ENCODE assay signal across 12 cellular contexts in the genomic region with DNA sequence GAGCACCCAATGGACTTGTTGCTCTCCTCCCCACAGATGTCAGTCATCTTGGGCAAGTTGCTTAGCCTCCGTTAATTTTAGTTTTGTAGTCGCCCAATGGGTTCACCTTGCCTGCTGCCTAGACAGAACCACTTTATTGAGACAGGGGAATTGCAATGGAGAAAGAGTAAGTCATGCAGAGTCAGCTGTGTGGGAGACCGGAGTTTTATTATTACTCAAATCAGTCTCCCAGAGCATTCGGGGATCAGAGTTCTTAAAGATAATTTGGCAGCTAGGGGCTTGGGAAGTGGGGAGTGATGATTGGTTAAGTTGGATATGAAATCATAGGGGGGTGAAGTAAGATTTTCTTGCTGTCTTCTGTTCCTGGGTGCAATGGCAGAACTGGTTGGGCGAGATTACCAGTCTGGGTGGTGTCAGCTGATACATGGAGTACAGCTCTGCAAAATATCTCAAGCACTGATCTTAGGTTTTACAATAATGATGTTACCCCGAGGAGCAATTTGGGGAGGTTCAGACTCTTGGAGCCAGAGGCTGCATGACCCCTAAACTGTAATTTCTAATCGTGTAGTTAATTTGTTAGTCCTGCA. TPM values are rescaled to one million over a fixed set of nuclear protein-coding genes. Genes with fewer than 3 reads are reported as not detected.
A peak's percentile ranks its signal among the peaks of the same experiment; 100 is the strongest.
DNase-seq lines count a peak whose midpoint lies in the region; ATAC-seq and TF ChIP-seq lines count a peak whose summit lies in the region.
"Had no signal": no experiment of that assay in that cellular context is flagged by ENCODE, and none has a peak within 500 bp of the region (broad histone marks: within the 10 kb centered on the region; RNA-seq: fewer than 3 reads in every experiment).

No MANE protein-coding gene starts in this region.

- no peaks in the 10 kb centered on the region for H3K9me3 ChIP-seq in DND-41 (ENCODE audit: insufficient read depth, low read length, severe bottlenecking)
- no peaks in the 10 kb centered on the region for H3K9me3 ChIP-seq in MM.1S (replicated peaks; ENCODE audit: insufficient read depth, low read length)
- H3K9me3 ChIP-seq: right atrium auricular region had no signal

- peak overlapping the region; percentile 33 for H3K4me3 Mint-ChIP-seq in activated naive CD4-positive, alpha-beta T cell treated with anti-CD3 and anti-CD28 coated beads for 36 hours
- H3K4me3 Mint-ChIP-seq in naive thymus-derived CD8-positive, alpha-beta T cell = peak overlapping the region; percentile 69 to 87 (median 82)

- no peaks in the 10 kb centered on the region for H3K27me3 Mint-ChIP-seq in activated naive CD4-positive, alpha-beta T cell treated with anti-CD3 and anti-CD28 coated beads for 36 hours (ENCODE audit: low read depth)
- H3K27me3 Mint-ChIP-seq in naive thymus-derived CD8-positive, alpha-beta T cell = no peaks in the 10 kb centered on the region

- peak overlapping the region; percentile 100 for H3K27ac Mint-ChIP-seq in activated naive CD4-positive, alpha-beta T cell treated with anti-CD3 and anti-CD28 coated beads for 36 hours
- H3K27ac Mint-ChIP-seq in naive thymus-derived CD8-positive, alpha-beta T cell = peak overlapping the region; percentile 96 to 100 (median 98)

- no peaks in the 10 kb centered on the region for H3K9me2 ChIP-seq in MM.1S (replicated peaks; ENCODE audit: insufficient read depth, low read length)

- H3F3A ChIP-seq in MM.1S (ENCODE audit: insufficient read depth, low read length) = peaks cover 61% of the 10 kb centered on the region

- no peaks in the 10 kb centered on the region for H3K27me3 ChIP-seq in DND-41 (ENCODE audit: insufficient read depth, low read length, poor library complexity)
- H3K27me3 ChIP-seq in MM.1S (replicated peaks; ENCODE audit: insufficient read depth, low read length) = no peaks in the 10 kb centered on the region
- H3K27me3 ChIP-seq: right atrium auricular region had no signal

- peak overlapping the region; percentile 47 for H3K27ac ChIP-seq in DND-41 (ENCODE audit: low read length)
- H3K27ac ChIP-seq in MM.1S (ENCODE audit: low read length) = peak overlapping the region; percentile 95; the same call in 1 of the 2 replicates
- H3K27ac ChIP-seq: right atrium auricular region had no signal

- H3K36me3 ChIP-seq in DND-41 (ENCODE audit: insufficient read depth, low read length) (no peaks in the 10 kb centered on the region), MM.1S (replicated peaks; ENCODE audit: insufficient read depth, low read length) (0 out of 2 replicates have a peak, but pooled peaks cover 3% of the 10 kb centered on the region)
- H3K36me3 ChIP-seq: right atrium auricular region had no signal

- H3K4me2 ChIP-seq in DND-41 (ENCODE audit: insufficient read depth, low read length) = peak overlapping the region; percentile 58
- peak overlapping the region; percentile 56; the same call in 1 of the 2 replicates for H3K4me2 ChIP-seq in MM.1S (ENCODE audit: low read depth, low read length)

- H3K9ac ChIP-seq in DND-41 (ENCODE audit: low read depth, low read length) = no peak overlapping the region
- H3K9ac ChIP-seq in MM.1S (ENCODE audit: low read length) = no peak overlapping the region; the same call in 1 of the 2 replicates

- ATAC-seq in DND-41 (ENCODE audit: insufficient read depth, low read depth) = no peak
- ATAC-seq in naive thymus-derived CD8-positive, alpha-beta T cell = no peak

- intact Hi-C loops in activated naive CD4-positive, alpha-beta T cell treated with anti-CD3 and anti-CD28 coated beads for 36 hours (cut with micrococcal nuclease) = loop anchor here (1.0 to 10.0 kb wide), 12 partner anchors 8 to 1489 kb away; a partner anchor contains a TSS

- POLR2A ChIA-PET in naive thymus-derived CD8-positive, alpha-beta T cell (lab: Charles Lee) = interaction anchor here (0.8 to 9.4 kb wide), 9 partner anchors 9 to 232 kb away, joined by 3 to 365 read pairs (median 4); a partner anchor contains a TSS

- TF ChIP-seq CTCF in DND-41 (IDR thresholded peaks at IDR 0.05; ENCODE audit: borderline replicate concordance, extremely low read depth, low read length, poor library complexity, severe bottlenecking) (no peak), MM.1S (IDR thresholded peaks at IDR 0.05; ENCODE audit: low read length) (no peak)

- DNase-seq in DND-41 = peak; percentile 21
- no peak for DNase-seq in MM.1S
- peak; percentile 39 for DNase-seq in activated naive CD4-positive, alpha-beta T cell treated with anti-CD3 and anti-CD28 coated beads for 36 hours
- peak in 1 of 10 donors; percentile 13 for DNase-seq in naive thymus-derived CD8-positive, alpha-beta T cell
- no peak for DNase-seq in NCI-H2196 treated with DMSO at 0.1 percent for 48 hours (lab: John Stamatoyannopoulos, UW; ENCODE audit: unreplicated experiment)
- no peak for DNase-seq in DMS79 treated with DMSO at 0.1 percent for 48 hours (lab: John Stamatoyannopoulos, UW)
- no peak for DNase-seq in mucosa of gallbladder (ENCODE audit: low spot score)
- no peak for DNase-seq in midbrain (lab: John Stamatoyannopoulos, UW)
- DNase-seq: IMR-90, left ventricle myocardium superior, NCI-H82 had no signal

- peaks cover 50% of the 10 kb centered on the region for H3K36me3 Mint-ChIP-seq in activated naive CD4-positive, alpha-beta T cell treated with anti-CD3 and anti-CD28 coated beads for 36 hours (ENCODE audit: low read depth)
- H3K36me3 Mint-ChIP-seq in naive thymus-derived CD8-positive, alpha-beta T cell = peaks cover under 1 to 45% (median 37%) of the 10 kb centered on the region in 3 donors

- H3K79me2 ChIP-seq in DND-41 (ENCODE audit: insufficient read depth, low read length) = no peaks in the 10 kb centered on the region
- peaks cover 67% of the 10 kb centered on the region for H3K79me2 ChIP-seq in MM.1S (ENCODE audit: low read length)

- H3K4me3 ChIP-seq in DND-41 (ENCODE audit: low read depth in 1 of 2, low read length in 2 of 2) (peak overlapping the region in 1 of 2 experiments; percentile 23; a peak in 2 of 4 replicates), MM.1S (ENCODE audit: low read length) (0 out of 2 replicates have a peak overlapping the region, but pooled peaks have one; percentile 13)
- H3K4me3 ChIP-seq: right atrium auricular region had no signal

- H3K9me3 Mint-ChIP-seq in activated naive CD4-positive, alpha-beta T cell treated with anti-CD3 and anti-CD28 coated beads for 36 hours = no peaks in the 10 kb centered on the region
- H3K9me3 Mint-ChIP-seq in naive thymus-derived CD8-positive, alpha-beta T cell = no peaks in the 10 kb centered on the region

- peaks cover 94% of the 10 kb centered on the region for H3K4me1 Mint-ChIP-seq in activated naive CD4-positive, alpha-beta T cell treated with anti-CD3 and anti-CD28 coated beads for 36 hours (ENCODE audit: low read depth)
- peaks cover 50 to 100% (median 93%) of the 10 kb centered on the region in 4 donors for H3K4me1 Mint-ChIP-seq in naive thymus-derived CD8-positive, alpha-beta T cell

- H2AFZ ChIP-seq in DND-41 (ENCODE audit: low read depth, low read length) = no peak overlapping the region
- H2AFZ ChIP-seq in MM.1S (ENCODE audit: low read length) = no peak overlapping the region

- H4K20me1 ChIP-seq in DND-41 (ENCODE audit: insufficient read depth, low read length) (peaks cover 16% of the 10 kb centered on the region), MM.1S (ENCODE audit: insufficient read depth, low read length) (no peaks in the 10 kb centered on the region)

- CTCF ChIA-PET in activated naive CD4-positive, alpha-beta T cell treated with anti-CD3 and anti-CD28 coated beads for 36 hours (lab: Charles Lee) = interaction anchor here (0.7 to 1.2 kb wide), 2 partner anchors 9 to 51 kb away, joined by 3 read pairs; no protein-coding TSS in a partner anchor

- H3K4me1 ChIP-seq in DND-41 (ENCODE audit: insufficient read depth, low read length) (peaks cover 61% of the 10 kb centered on the region), MM.1S (ENCODE audit: low read length) (peaks cover 76% of the 10 kb centered on the region)

RNA-seq across cellular contexts. Expression of a gene that starts 50.2 kb away (rescaled TPM):
- total RNA-seq in activated naive CD4-positive, alpha-beta T cell treated with anti-CD3 and anti-CD28 coated beads for 36 hours = 100 to 1,000 TPM; 105 to 110 TPM
- 100 to 1,000 TPM; 323 to 343 TPM for total RNA-seq in naive thymus-derived CD8-positive, alpha-beta T cell
- 100 to 1,000 TPM; 255 to 308 (median 264) TPM for polyA plus RNA-seq in naive thymus-derived CD8-positive, alpha-beta T cell
- 70.2 TPM for total RNA-seq in mucosa of gallbladder

Comparison
In these comparisons a context has a peak if more than half of its experiments do, and no peak if none do; other contexts are left out.
1. DNase-seq: peak in DND-41 (single experiment) and activated naive CD4-positive, alpha-beta T cell treated with anti-CD3 and anti-CD28 coated beads for 36 hours (single experiment); none in MM.1S (single experiment), NCI-H2196 treated with DMSO at 0.1 percent for 48 hours (single experiment), DMS79 treated with DMSO at 0.1 percent for 48 hours (single experiment), mucosa of gallbladder (single experiment) and midbrain (single experiment).